ENCODE assay signal across 8 cellular contexts in genomic region chr5:141512390-141513020, GRCh38. TPM values are rescaled to one million over a fixed set of nuclear protein-coding genes. Genes with fewer than 3 reads are reported as not detected.
DNase-seq lines count a peak whose midpoint lies in the region; ATAC-seq and TF ChIP-seq lines count a peak whose summit lies in the region.

No MANE protein-coding gene starts in this region.

- no peak overlapping the region; the same call in 1 of the 2 replicates for H2AFZ ChIP-seq in OCI-LY1 (ENCODE audit: low read length)
- H2AFZ ChIP-seq in neural cell (ENCODE audit: low read depth, low read length), result peak overlapping the region; percentile 35

- intact Hi-C loops in stomach (cut with DNase I; ENCODE audit: low total_unique reads), result no loop called here

- H3K27ac ChIP-seq in BLaER1, result peak overlapping the region; percentile 99
- H3K27ac ChIP-seq in OCI-LY1 (ENCODE audit: low read depth, low read length, poor library complexity, severe bottlenecking), result peak overlapping the region; percentile 90
- peak overlapping the region; percentile 90 for H3K27ac ChIP-seq in neural cell (ENCODE audit: low read length)
- H3K27ac ChIP-seq in stomach, result peak overlapping the region; percentile 28 to 92 (median 86)

- TF ChIP-seq EP300 in neural cell (conservative IDR thresholded peaks at IDR 0.05; ENCODE audit: poor library complexity, severe bottlenecking) (no peak), stomach (IDR thresholded peaks at IDR 0.05) (no peak)

- H3K9me3 ChIP-seq in BLaER1 (no peaks in the 10 kb centered on the region), OCI-LY1 (ENCODE audit: low read length) (no peaks in the 10 kb centered on the region), neural cell (ENCODE audit: low read length) (no peaks in the 10 kb centered on the region), stomach (no peaks in the 10 kb centered on the region)

- ATAC-seq in GM21528 (IDR thresholded peaks at IDR 0.05; ENCODE audit: low FRiP score, unreplicated experiment), result peak; percentile 20
- ATAC-seq in activated T-helper 17 cell treated with anti-CD3 and anti-CD28 coated beads, Interleukin-2, amount 50 U/mL, for 72 hours (replicated peaks), result peak; percentile 24

- DNase-seq in fibroblast of peridontal ligament (ENCODE audit: extremely low read depth), result peak; percentile 61
- peak; percentile 88 for DNase-seq in stomach
- DNase-seq in GDM1 (lab: John Stamatoyannopoulos, UW), result no peak

- H4K20me1 ChIP-seq in BLaER1, result no peaks in the 10 kb centered on the region
- no peaks in the 10 kb centered on the region for H4K20me1 ChIP-seq in OCI-LY1 (ENCODE audit: insufficient read depth, low read length)
- H4K20me1 ChIP-seq in neural cell (ENCODE audit: insufficient read depth), result no peaks in the 10 kb centered on the region

- TF ChIP-seq CTCF in OCI-LY1 (IDR thresholded peaks at IDR 0.05; ENCODE audit: low read length), result peak; percentile 97
- peak; percentile 50 for TF ChIP-seq CTCF in neural cell (IDR thresholded peaks at IDR 0.05; ENCODE audit: poor library complexity, severe bottlenecking)
- peak in 5 of 7 experiments; percentile 73 to 92 (median 76) for TF ChIP-seq CTCF in stomach (IDR thresholded peaks at IDR 0.05)

- H3K79me2 ChIP-seq in OCI-LY1 (ENCODE audit: insufficient read depth, low read length), result no peaks in the 10 kb centered on the region
- no peaks in the 10 kb centered on the region for H3K79me2 ChIP-seq in neural cell (replicated peaks; ENCODE audit: insufficient read depth, low read length)

- TF ChIP-seq RAD21 in neural cell (conservative IDR thresholded peaks at IDR 0.05), result no peak

- H3K4me3 ChIP-seq in BLaER1 (peak overlapping the region; percentile 68), OCI-LY1 (ENCODE audit: low read depth, low read length, poor library complexity, severe bottlenecking) (peak overlapping the region; percentile 61), neural cell (ENCODE audit: low read length) (peak overlapping the region; percentile 67), stomach (peak overlapping the region; percentile 53 to 57 (median 54))

- H3K4me1 Mint-ChIP-seq in activated T-helper 17 cell treated with anti-CD3 and anti-CD28 coated beads, Interleukin-2, amount 50 U/mL, for 72 hours, result peaks cover 34% of the 10 kb centered on the region

- H3K9ac ChIP-seq in BLaER1, result peak overlapping the region; percentile 79
- peak overlapping the region; percentile 69 for H3K9ac ChIP-seq in OCI-LY1 (ENCODE audit: low read length)
- H3K9ac ChIP-seq in neural cell (ENCODE audit: low read length), result peak overlapping the region; percentile 77

- no peaks in the 10 kb centered on the region for H3K27me3 Mint-ChIP-seq in activated T-helper 17 cell treated with anti-CD3 and anti-CD28 coated beads, Interleukin-2, amount 50 U/mL, for 72 hours

- peaks cover 8% of the 10 kb centered on the region for H3K36me3 Mint-ChIP-seq in activated T-helper 17 cell treated with anti-CD3 and anti-CD28 coated beads, Interleukin-2, amount 50 U/mL, for 72 hours (ENCODE audit: low read depth)

- WGBS in stomach, 5 donors, result 9 to 18% (median 15%) methylated on average over 25 to 32 of the region's 32 CpGs

- peak overlapping the region; percentile 98 for H3K4me2 ChIP-seq in BLaER1
- H3K4me2 ChIP-seq in OCI-LY1 (ENCODE audit: low read length), result peak overlapping the region; percentile 86
- H3K4me2 ChIP-seq in neural cell (ENCODE audit: low read length), result peak overlapping the region; percentile 67

- H3K9me3 Mint-ChIP-seq in activated T-helper 17 cell treated with anti-CD3 and anti-CD28 coated beads, Interleukin-2, amount 50 U/mL, for 72 hours, result no peaks in the 10 kb centered on the region

- H3K27ac Mint-ChIP-seq in activated T-helper 17 cell treated with anti-CD3 and anti-CD28 coated beads, Interleukin-2, amount 50 U/mL, for 72 hours, result peak overlapping the region; percentile 94

- H3K9me2 ChIP-seq in OCI-LY1 (ENCODE audit: low read depth, low read length) (no peaks in the 10 kb centered on the region), neural cell (ENCODE audit: insufficient read depth, low read length) (no peaks in the 10 kb centered on the region)

- no peak for TF ChIP-seq POLR2A in stomach (IDR thresholded peaks at IDR 0.05)

- no peaks in the 10 kb centered on the region for H3K27me3 ChIP-seq in BLaER1
- no peaks in the 10 kb centered on the region for H3K27me3 ChIP-seq in OCI-LY1 (ENCODE audit: insufficient read depth, low read length)
- no peaks in the 10 kb centered on the region for H3K27me3 ChIP-seq in neural cell (ENCODE audit: insufficient read depth, low read depth, low read length)
- H3K27me3 ChIP-seq in stomach, result no peaks in the 10 kb centered on the region

- H3K36me3 ChIP-seq in BLaER1 (peaks cover 34% of the 10 kb centered on the region), OCI-LY1 (ENCODE audit: insufficient read depth, low read length) (peaks cover 9% of the 10 kb centered on the region; the same call in 1 of the 2 replicates), neural cell (ENCODE audit: insufficient read depth, low read length) (peaks cover 10% of the 10 kb centered on the region), stomach (peaks cover 27 to 58% (median 44%) of the 10 kb centered on the region in 4 donors)

- H3K4me1 ChIP-seq in BLaER1 (peaks cover 95% of the 10 kb centered on the region), OCI-LY1 (ENCODE audit: insufficient read depth, low read length, severe bottlenecking) (peaks cover 88% of the 10 kb centered on the region), stomach (peaks cover 45 to 78% (median 64%) of the 10 kb centered on the region in 4 donors)

- H3K4me3 Mint-ChIP-seq in activated T-helper 17 cell treated with anti-CD3 and anti-CD28 coated beads, Interleukin-2, amount 50 U/mL, for 72 hours, result peak overlapping the region; percentile 87

- H3F3A ChIP-seq in OCI-LY1 (ENCODE audit: insufficient read depth, low read length) (no peaks in the 10 kb centered on the region), neural cell (ENCODE audit: insufficient read depth, low read length, poor library complexity, severe bottlenecking) (peaks cover 5% of the 10 kb centered on the region)

TF ChIP-seq in neural cell, 6 proteins besides CTCF, POLR2A, EP300 and RAD21:
- TF ChIP-seq TAF1 (IDR thresholded peaks at IDR 0.05; ENCODE audit: low read depth) (no peak), SMC3 (conservative IDR thresholded peaks at IDR 0.05; ENCODE audit: poor library complexity) (no peak), REST (IDR thresholded peaks at IDR 0.05; ENCODE audit: borderline replicate concordance) (no peak), POLR2AphosphoS5 (IDR thresholded peaks at IDR 0.05) (no peak), EZH2 (IDR thresholded peaks at IDR 0.05; ENCODE audit: borderline replicate concordance, insufficient read depth, low read length, poor library complexity, severe bottlenecking) (no peak), MXI1 (conservative IDR thresholded peaks at IDR 0.05; ENCODE audit: poor library complexity, severe bottlenecking) (no peak)

RNA-seq across cellular contexts. Expression of gene PCDHGC5, which starts 23.6 kb away (rescaled TPM):
- not detected for total RNA-seq in activated T-helper 17 cell treated with anti-CD3 and anti-CD28 coated beads, Interleukin-2, amount 50 U/mL, for 72 hours
- polyA plus RNA-seq in neural cell (0.51 and 0.54 TPM in 2 replicates), stomach (under 1 TPM in 2 of 3 donors, not detected in 1; 0.08 to 0.12 TPM)
- polyA minus RNA-seq in neural cell, result 5.1 and 7.4 TPM in 2 replicates
- total RNA-seq in stomach, result 1 to 10 TPM in 3 of 5 donors, not detected in 2; 2.0 to 3.5 (median 2.7) TPM

RNA-seq across cellular contexts. Expression of gene PCDHGC4, which starts 27.7 kb away (rescaled TPM):
- total RNA-seq in activated T-helper 17 cell treated with anti-CD3 and anti-CD28 coated beads, Interleukin-2, amount 50 U/mL, for 72 hours, result not detected
- polyA plus RNA-seq in neural cell (4.3 and 6.4 TPM in 2 replicates), stomach (not detected)
- polyA minus RNA-seq in neural cell, result 25.3 and 28.7 TPM in 2 replicates
- 10 to 100 TPM in 1 of 5 donors, 1 to 10 TPM in 2, under 1 TPM in 1, not detected in 1; 0.87 to 15.4 (median 5.0) TPM for total RNA-seq in stomach

RNA-seq across cellular contexts. Expression of gene PCDHGC3, which starts 36.7 kb away (rescaled TPM):
- under 1 TPM in 1 of 2 donors, not detected in 1; 0.56 TPM for total RNA-seq in activated T-helper 17 cell treated with anti-CD3 and anti-CD28 coated beads, Interleukin-2, amount 50 U/mL, for 72 hours
- 2.1 and 2.8 TPM in 2 replicates for polyA plus RNA-seq in neural cell
- 11.0 and 11.6 TPM in 2 replicates for polyA minus RNA-seq in neural cell
- total RNA-seq in stomach, result 10 to 100 TPM in 4 of 5 donors, 1 to 10 TPM in 1; 7.6 to 35.8 (median 18.8) TPM
- 10 to 100 TPM; 20.0 to 30.3 (median 29.1) TPM for polyA plus RNA-seq in stomach

Comparison
In these comparisons a context has a peak if more than half of its experiments do, and no peak if none do; other contexts are left out.
1. RNA of gene PCDHGC3, which starts 36.7 kb away (total RNA-seq): 7.6 to 35.8 TPM in stomach; 0.56 TPM in activated T-helper 17 cell treated with anti-CD3 and anti-CD28 coated beads, Interleukin-2, amount 50 U/mL, for 72 hours; every median in the first group is over 4 times any median in the second.
2. Peak in every context shown above with its lines, with median percentiles within 50 percentile points of each other: H3K27ac ChIP-seq, H3K4me2 ChIP-seq, H3K4me3 ChIP-seq, H3K9ac ChIP-seq and CTCF ChIP-seq.